Comparison of ENCODE assay signal across 16 cellular contexts in genomic region chr22:50468626-50469025, GRCh38. TPM values are rescaled to one million over a fixed set of nuclear protein-coding genes. Genes with fewer than 3 reads are reported as not detected.
DNase-seq lines count a peak whose midpoint lies in the region; TF ChIP-seq lines count a peak whose summit lies in the region.
"Had no signal": no experiment of that assay in that cellular context is flagged by ENCODE, and none has a peak within 500 bp of the region (broad histone marks: within the 10 kb centered on the region; RNA-seq: fewer than 3 reads in every experiment).

No MANE protein-coding gene starts in this region.

- H3K4me3 Mint-ChIP-seq in activated CD4-positive, alpha-beta T cell treated with anti-CD3 and anti-CD28 coated beads, Interleukin-2, amount 10 ng/mL, durations not matched to agents 7 days and 5 days, result peak overlapping the region; percentile 67
- H3K4me3 Mint-ChIP-seq in endodermal cell, result no peak overlapping the region
- H3K4me3 Mint-ChIP-seq: dendritic cell treated with granulocyte-macrophage colony-stimulating factor and Interleukin-4, amounts not matched to agents 40 ng/mL and 50 ng/mL, for 4 days; HFFc6; neural progenitor cell had no signal

- H3K9me3 ChIP-seq in PC-9 (ENCODE audit: insufficient read depth, low read depth), result no peaks in the 10 kb centered on the region
- no peaks in the 10 kb centered on the region for H3K9me3 ChIP-seq in colonic mucosa
- no peaks in the 10 kb centered on the region for H3K9me3 ChIP-seq in stomach
- no peaks in the 10 kb centered on the region for H3K9me3 ChIP-seq in endodermal cell (ENCODE audit: control insufficient read depth, low read length)
- H3K9me3 ChIP-seq: A549 had no signal

- H3K27ac ChIP-seq in PC-9 (no peak overlapping the region), colonic mucosa (no peak overlapping the region), stomach (peak overlapping the region in 3 of 5 donors; percentile 66 to 81 (median 76)), endodermal cell (ENCODE audit: low read depth, low read length) (no peak overlapping the region)
- H3K27ac ChIP-seq: A549, neural progenitor cell had no signal

- H3K79me2 ChIP-seq in PC-9 (ENCODE audit: low read depth), result peaks cover 56% of the 10 kb centered on the region

- H3K4me2 ChIP-seq in PC-9, result peak overlapping the region; percentile 87
- H3K4me2 ChIP-seq: A549, neural progenitor cell had no signal

- H3K27ac Mint-ChIP-seq in activated CD4-positive, alpha-beta T cell treated with anti-CD3 and anti-CD28 coated beads, Interleukin-2, amount 10 ng/mL, durations not matched to agents 7 days and 5 days, result peak overlapping the region; percentile 97
- H3K27ac Mint-ChIP-seq in endodermal cell, result no peak overlapping the region
- H3K27ac Mint-ChIP-seq: dendritic cell treated with granulocyte-macrophage colony-stimulating factor and Interleukin-4, amounts not matched to agents 40 ng/mL and 50 ng/mL, for 4 days; HFFc6; neural progenitor cell had no signal

- H3K4me1 ChIP-seq in PC-9 (replicated peaks; ENCODE audit: insufficient read depth), result peaks cover 53% of the 10 kb centered on the region
- peaks cover 41% of the 10 kb centered on the region for H3K4me1 ChIP-seq in colonic mucosa
- H3K4me1 ChIP-seq in stomach, result peaks cover 48 to 58% (median 49%) of the 10 kb centered on the region in 4 donors
- H3K4me1 ChIP-seq in endodermal cell (ENCODE audit: control insufficient read depth, insufficient read depth, low read length), result peaks cover 11% of the 10 kb centered on the region

- POLR2A ChIA-PET in activated CD4-positive, alpha-beta T cell treated with anti-CD3 and anti-CD28 coated beads, Interleukin-2, amount 10 ng/mL, durations not matched to agents 7 days and 5 days (lab: Charles Lee), result interaction anchor here (1.0 kb wide), 1 partner anchor 152 kb away, joined by 3 read pairs; no protein-coding TSS in a partner anchor
- POLR2A ChIA-PET in PC-9 (lab: Charles Lee; ENCODE audit: unreplicated experiment), result no interaction called here

- WGBS in stomach, 5 donors, result 79 to 96% (median 90%) methylated on average over 7 to 8 of the region's 8 CpGs
- WGBS in endodermal cell (ENCODE audit: insufficient coverage in 1 of 2, insufficient read length in 1 of 2), 2 experiments, result 92 to 100% methylated on average over 3 to 7 of the region's 8 CpGs

- no peaks in the 10 kb centered on the region for H3K27me3 Mint-ChIP-seq in activated CD4-positive, alpha-beta T cell treated with anti-CD3 and anti-CD28 coated beads, Interleukin-2, amount 10 ng/mL, durations not matched to agents 7 days and 5 days
- H3K27me3 Mint-ChIP-seq in endodermal cell (ENCODE audit: insufficient read depth), result no peaks in the 10 kb centered on the region
- H3K27me3 Mint-ChIP-seq: dendritic cell treated with granulocyte-macrophage colony-stimulating factor and Interleukin-4, amounts not matched to agents 40 ng/mL and 50 ng/mL, for 4 days had no signal

- no peak for DNase-seq in activated CD4-positive, alpha-beta T cell treated with anti-CD3 and anti-CD28 coated beads, Interleukin-2, amount 10 ng/mL, durations not matched to agents 7 days and 5 days
- no peak for DNase-seq in activated CD4-positive, alpha-beta T cell treated with anti-CD3 and anti-CD28 coated beads for 4 hours
- DNase-seq in PC-9, result no peak
- no peak for DNase-seq in colonic mucosa
- no peak for DNase-seq in stomach
- DNase-seq in endodermal cell, result no peak
- DNase-seq in HT-29 (ENCODE audit: low spot score), result no peak
- DNase-seq in NCI-H2107 treated with DMSO at 0.1 percent for 48 hours (lab: John Stamatoyannopoulos, UW; ENCODE audit: unreplicated experiment), result no peak
- DNase-seq: amniotic stem cell, HFFc6, NCI-H1048, SW 1271 had no signal

- no TSS peak for BruUV-seq in PC-9 (replicated peaks; lab: Mats Ljungman, UMichigan)

- peaks cover 43% of the 10 kb centered on the region for H3F3A ChIP-seq in PC-9 (ENCODE audit: insufficient read depth, low read depth)

- H3K27me3 ChIP-seq in PC-9 (ENCODE audit: insufficient read depth, low read depth), result no peaks in the 10 kb centered on the region
- no peaks in the 10 kb centered on the region for H3K27me3 ChIP-seq in colonic mucosa
- no peaks in the 10 kb centered on the region for H3K27me3 ChIP-seq in stomach
- H3K27me3 ChIP-seq in endodermal cell (ENCODE audit: control insufficient read depth, insufficient read depth, low read length, poor library complexity, severe bottlenecking), result no peaks in the 10 kb centered on the region
- H3K27me3 ChIP-seq: neural progenitor cell had no signal

- no peak for TF ChIP-seq EP300 in stomach (IDR thresholded peaks at IDR 0.05)

- CTCF ChIA-PET in activated CD4-positive, alpha-beta T cell treated with anti-CD3 and anti-CD28 coated beads, Interleukin-2, amount 10 ng/mL, durations not matched to agents 7 days and 5 days (lab: Charles Lee), result interaction anchor here (0.6 to 2.5 kb wide), 10 partner anchors 11 to 240 kb away, joined by 3 to 10 read pairs (median 4); partner anchors contain the start of gene SCO2
- CTCF ChIA-PET in PC-9 (lab: Charles Lee), result no interaction called here

- no peak overlapping the region for H2AFZ ChIP-seq in PC-9
- H2AFZ ChIP-seq: neural progenitor cell had no signal

- peaks cover 47% of the 10 kb centered on the region for H3K36me3 Mint-ChIP-seq in activated CD4-positive, alpha-beta T cell treated with anti-CD3 and anti-CD28 coated beads, Interleukin-2, amount 10 ng/mL, durations not matched to agents 7 days and 5 days (ENCODE audit: low read depth)
- peaks cover 24% of the 10 kb centered on the region for H3K36me3 Mint-ChIP-seq in endodermal cell (ENCODE audit: low read depth)

- peaks cover 66% of the 10 kb centered on the region for H3K4me1 Mint-ChIP-seq in activated CD4-positive, alpha-beta T cell treated with anti-CD3 and anti-CD28 coated beads, Interleukin-2, amount 10 ng/mL, durations not matched to agents 7 days and 5 days
- H3K4me1 Mint-ChIP-seq in endodermal cell, result peaks cover 17% of the 10 kb centered on the region

- intact Hi-C loops in PC-9 (cut with micrococcal nuclease; ENCODE audit: unreplicated experiment), result no loop called here
- intact Hi-C loops in colonic mucosa (cut with DNase I), result no loop called here
- intact Hi-C loops in stomach (cut with DNase I; ENCODE audit: low total_unique reads), result no loop called here

- no peaks in the 10 kb centered on the region for H3K9me3 Mint-ChIP-seq in activated CD4-positive, alpha-beta T cell treated with anti-CD3 and anti-CD28 coated beads, Interleukin-2, amount 10 ng/mL, durations not matched to agents 7 days and 5 days
- no peaks in the 10 kb centered on the region for H3K9me3 Mint-ChIP-seq in endodermal cell
- H3K9me3 Mint-ChIP-seq: dendritic cell treated with granulocyte-macrophage colony-stimulating factor and Interleukin-4, amounts not matched to agents 40 ng/mL and 50 ng/mL, for 4 days; HFFc6; neural progenitor cell had no signal

- peaks cover 86% of the 10 kb centered on the region for H4K20me1 ChIP-seq in PC-9 (ENCODE audit: insufficient read depth)

- no peak overlapping the region for H3K4me3 ChIP-seq in PC-9
- no peak overlapping the region for H3K4me3 ChIP-seq in colonic mucosa
- no peak overlapping the region for H3K4me3 ChIP-seq in stomach
- H3K4me3 ChIP-seq in endodermal cell (ENCODE audit: low read length), result no peak overlapping the region
- H3K4me3 ChIP-seq: A549, neural progenitor cell had no signal

- no peaks in the 10 kb centered on the region for H3K9me2 ChIP-seq in PC-9 (ENCODE audit: insufficient read depth)

- peak overlapping the region; percentile 57 to 81 for H3K9ac ChIP-seq in colonic mucosa (ENCODE audit: low read depth in 2 of 2, low read length in 2 of 2)
- no peak overlapping the region for H3K9ac ChIP-seq in endodermal cell (ENCODE audit: extremely low read depth, low read length, poor library complexity, severe bottlenecking)
- H3K9ac ChIP-seq: neural progenitor cell had no signal

- peaks cover 17% of the 10 kb centered on the region for H3K36me3 ChIP-seq in PC-9 (ENCODE audit: low read depth)
- H3K36me3 ChIP-seq in colonic mucosa, result peaks cover 30% of the 10 kb centered on the region
- H3K36me3 ChIP-seq in stomach, result peaks cover 44 to 48% (median 48%) of the 10 kb centered on the region in 4 donors
- H3K36me3 ChIP-seq in endodermal cell (ENCODE audit: control insufficient read depth, insufficient read depth, low read length), result peaks cover 25% of the 10 kb centered on the region
- H3K36me3 ChIP-seq: neural progenitor cell had no signal

- no peak for TF ChIP-seq POLR2A in stomach (IDR thresholded peaks at IDR 0.05)

- no peak for TF ChIP-seq CTCF in PC-9 (conservative IDR thresholded peaks at IDR 0.05)
- no peak for TF ChIP-seq CTCF in colonic mucosa (IDR thresholded peaks at IDR 0.05)
- no peak for TF ChIP-seq CTCF in stomach (IDR thresholded peaks at IDR 0.05)
- no peak for TF ChIP-seq CTCF in endodermal cell (conservative IDR thresholded peaks at IDR 0.05)

RNA-seq across cellular contexts. Expression of gene SBF1, which starts 6.2 kb away (rescaled TPM):
- total RNA-seq in activated CD4-positive, alpha-beta T cell treated with anti-CD3 and anti-CD28 coated beads, Interleukin-2, amount 10 ng/mL, durations not matched to agents 7 days and 5 days, result 100 to 1,000 TPM; 211 to 224 TPM
- total RNA-seq in PC-9 (2021), result 85.2 and 104 TPM in 2 replicates
- 100 to 1,000 TPM in 1 of 2 donors, 10 to 100 TPM in 1; 68.3 to 101 TPM for total RNA-seq in colonic mucosa
- 100 to 1,000 TPM in 1 of 5 donors, 10 to 100 TPM in 4; 34.9 to 122 (median 65.2) TPM for total RNA-seq in stomach
- 10 to 100 TPM in 2 of 3 donors, 1 to 10 TPM in 1; 9.6 to 42.3 (median 25.0) TPM for polyA plus RNA-seq in stomach
- 10 to 100 TPM; 89.9 to 90.1 TPM for total RNA-seq in endodermal cell
- polyA plus RNA-seq in endodermal cell (2013, experiment 1 of 2), result 84.3 TPM
- 75.6 TPM for polyA plus RNA-seq in endodermal cell (2013, experiment 2 of 2)
- 85.0 and 102 TPM in 2 replicates for total RNA-seq in HT-29 (2014; rRNA removed; shearing (Covaris generic))

RNA-seq across cellular contexts. Expression of gene ADM2, which starts 12.7 kb away (rescaled TPM):
- total RNA-seq in activated CD4-positive, alpha-beta T cell treated with anti-CD3 and anti-CD28 coated beads, Interleukin-2, amount 10 ng/mL, durations not matched to agents 7 days and 5 days, result 1 to 10 TPM; 3.7 to 4.1 TPM
- total RNA-seq in PC-9 (2021), result 7.2 and 10.5 TPM in 2 replicates
- total RNA-seq in colonic mucosa, result 1 to 10 TPM; 4.4 to 5.1 TPM
- total RNA-seq in stomach, result 1 to 10 TPM in 1 of 5 donors, under 1 TPM in 1, not detected in 3; 0.37 to 1.3 TPM
- polyA plus RNA-seq in stomach, result 1 to 10 TPM; 1.5 to 3.7 (median 1.6) TPM
- 1 to 10 TPM; 4.0 to 4.2 TPM for total RNA-seq in endodermal cell
- polyA plus RNA-seq in endodermal cell (2013, experiment 1 of 2), result 5.0 TPM
- 2.8 TPM for polyA plus RNA-seq in endodermal cell (2013, experiment 2 of 2)
- total RNA-seq in HT-29 (2014; rRNA removed; shearing (Covaris generic)), result 2.2 and 4.2 TPM in 2 replicates

RNA-seq across cellular contexts. Expression of gene MIOX, which starts 18.0 kb away (rescaled TPM):
- under 1 TPM in 1 of 2 experiments, not detected in 1; 0.23 TPM for total RNA-seq in activated CD4-positive, alpha-beta T cell treated with anti-CD3 and anti-CD28 coated beads, Interleukin-2, amount 10 ng/mL, durations not matched to agents 7 days and 5 days
- total RNA-seq in PC-9 (2021) (1.4 and 1.5 TPM in 2 replicates), colonic mucosa (not detected), stomach (not detected), endodermal cell (not detected)
- polyA plus RNA-seq in stomach, result under 1 TPM in 1 of 3 donors, not detected in 2; 0.40 TPM
- 0.21 TPM for polyA plus RNA-seq in endodermal cell (2013, experiment 1 of 2)
- 0.29 TPM for polyA plus RNA-seq in endodermal cell (2013, experiment 2 of 2)
- not detected in 2 replicates for total RNA-seq in HT-29 (2014; rRNA removed; shearing (Covaris generic))
- total RNA-seq: HFFc6, liver had no signal
- polyA plus RNA-seq: liver had no signal

RNA-seq across cellular contexts. Expression of gene LMF2, which starts 38.9 kb away (rescaled TPM):
- total RNA-seq in activated CD4-positive, alpha-beta T cell treated with anti-CD3 and anti-CD28 coated beads, Interleukin-2, amount 10 ng/mL, durations not matched to agents 7 days and 5 days, result 100 to 1,000 TPM; 130 to 139 TPM
- total RNA-seq in PC-9 (2021), result 37.3 and 52.2 TPM in 2 replicates
- 10 to 100 TPM; 51.1 to 60.0 TPM for total RNA-seq in colonic mucosa
- 100 to 1,000 TPM in 1 of 5 donors, 10 to 100 TPM in 4; 11.9 to 212 (median 58.5) TPM for total RNA-seq in stomach
- polyA plus RNA-seq in stomach, result 10 to 100 TPM; 13.1 to 73.4 (median 25.6) TPM
- 10 to 100 TPM; 58.8 to 65.2 TPM for total RNA-seq in endodermal cell
- 53.1 TPM for polyA plus RNA-seq in endodermal cell (2013, experiment 1 of 2)
- polyA plus RNA-seq in endodermal cell (2013, experiment 2 of 2), result 43.3 TPM
- 52.8 and 53.2 TPM in 2 replicates for total RNA-seq in HT-29 (2014; rRNA removed; shearing (Covaris generic))

RNA-seq across cellular contexts. Expression of gene NCAPH2, which starts 39.4 kb away (rescaled TPM):
- 100 to 1,000 TPM; 110 to 133 TPM for total RNA-seq in activated CD4-positive, alpha-beta T cell treated with anti-CD3 and anti-CD28 coated beads, Interleukin-2, amount 10 ng/mL, durations not matched to agents 7 days and 5 days
- 58.8 and 62.9 TPM in 2 replicates for total RNA-seq in PC-9 (2021)
- 10 to 100 TPM; 27.4 to 71.5 TPM for total RNA-seq in colonic mucosa
- total RNA-seq in stomach, result 10 to 100 TPM; 12.9 to 34.8 (median 23.2) TPM
- 10 to 100 TPM; 34.5 to 47.9 (median 38.4) TPM for polyA plus RNA-seq in stomach
- total RNA-seq in endodermal cell, result 10 to 100 TPM; 63.3 to 73.1 TPM
- polyA plus RNA-seq in endodermal cell (2013, experiment 1 of 2), result 52.0 TPM
- polyA plus RNA-seq in endodermal cell (2013, experiment 2 of 2), result 49.5 TPM
- total RNA-seq in HT-29 (2014; rRNA removed; shearing (Covaris generic)), result 87.9 and 88.8 TPM in 2 replicates

Comparison
In these comparisons a context has a peak if more than half of its experiments do, and no peak if none do; other contexts are left out.
1. H3K27ac ChIP-seq: peak in stomach (3 of 5); none in PC-9 (single experiment), colonic mucosa (single experiment) and endodermal cell (single experiment).